Comparison of ENCODE assay signal across 21 cellular contexts in the genomic region with DNA sequence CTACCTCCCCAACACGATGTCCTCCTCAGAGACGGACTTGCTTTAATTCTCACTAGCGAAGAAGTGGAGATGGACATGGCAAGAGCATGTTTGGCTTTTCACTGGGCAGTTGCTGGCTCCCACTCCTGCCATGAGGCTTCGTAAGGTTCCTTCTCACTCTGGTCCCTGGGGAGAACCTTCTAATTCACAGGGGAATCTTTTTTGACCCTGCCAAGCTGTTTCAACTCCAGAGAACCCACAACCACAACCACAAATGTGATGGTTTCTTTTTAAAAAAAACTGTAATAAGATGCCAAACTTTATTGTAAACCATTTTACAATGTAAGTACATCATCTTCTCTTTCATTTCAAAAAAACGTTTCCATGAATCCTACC. TPM values are rescaled to one million over a fixed set of nuclear protein-coding genes. Genes with fewer than 3 reads are reported as not detected.
DNase-seq lines count a peak whose midpoint lies in the region; ATAC-seq, FAIRE-seq and TF ChIP-seq lines count a peak whose summit lies in the region.
"Had no signal": no experiment of that assay in that cellular context is flagged by ENCODE, and none has a peak within 500 bp of the region (broad histone marks: within the 10 kb centered on the region; RNA-seq: fewer than 3 reads in every experiment).

No MANE protein-coding gene starts in this region.

- TF ChIP-seq CTCF in heart right ventricle (IDR thresholded peaks at IDR 0.05), result no peak
- TF ChIP-seq CTCF in bronchial epithelial cell (IDR thresholded peaks at IDR 0.05; ENCODE audit: insufficient read depth, low read length, severe bottlenecking), result no peak
- no peak for TF ChIP-seq CTCF in natural killer cell (IDR thresholded peaks at IDR 0.05)
- no peak for TF ChIP-seq CTCF in uterus (IDR thresholded peaks at IDR 0.05)

- WGBS in heart right ventricle, 2 donors, result 83 to 88% methylated on average over 5 of the region's 5 CpGs

- H3K36me3 ChIP-seq in heart right ventricle (peaks cover 0 to 51% (median 0%) of the 10 kb centered on the region in 9 donors), bronchial epithelial cell (ENCODE audit: control insufficient read depth, insufficient read depth, low read length) (peaks cover 5% of the 10 kb centered on the region), stomach smooth muscle (ENCODE audit: control insufficient read depth in 2 of 2, insufficient read depth in 2 of 2, low read length in 2 of 2) (peaks cover 3 to 21% of the 10 kb centered on the region in 2 donors), uterus (no peaks in the 10 kb centered on the region)

- H3K36me3 Mint-ChIP-seq in natural killer cell, result no peaks in the 10 kb centered on the region

- ATAC-seq in heart right ventricle (no peak), Right ventricle myocardium superior (ENCODE audit: poor library complexity) (no peak), natural killer cell (no peak)
- ATAC-seq: K562 had no signal

- DNase-seq in heart right ventricle, result no peak
- DNase-seq in Right ventricle myocardium superior, result no peak
- no peak for DNase-seq in bronchial epithelial cell (ENCODE audit: low read depth)
- no peak for DNase-seq in natural killer cell
- no peak for DNase-seq in NCI-H446 treated with DMSO at 0.1 percent for 48 hours (lab: John Stamatoyannopoulos, UW)
- DNase-seq in uterus, result no peak
- DNase-seq in activated gamma-delta T cell (lab: John Stamatoyannopoulos, UW), result no peak
- DNase-seq: DND-41, GOT3, NCI-H1417, NCI-H187 treated with DMSO at 0.1 percent for 48 hours, NCI-H345, NCI-H526 treated with DMSO at 0.1 percent for 48 hours, OCI-M1 had no signal

- FAIRE-seq in bronchial epithelial cell (lab: Jason Lieb, UNC), result peak; percentile 76
- FAIRE-seq: A204.1, G401.6, GM12891, K562 had no signal

- H3K4me3 Mint-ChIP-seq in natural killer cell, result peak overlapping the region; percentile 68

- H3K27me3 ChIP-seq in heart right ventricle (no peaks in the 10 kb centered on the region), bronchial epithelial cell (ENCODE audit: control insufficient read depth, insufficient read depth, low read length) (no peaks in the 10 kb centered on the region), stomach smooth muscle (ENCODE audit: control insufficient read depth in 1 of 2, insufficient read depth in 2 of 2, low read length in 2 of 2) (no peaks in the 10 kb centered on the region), uterus (no peaks in the 10 kb centered on the region)

- no peaks in the 10 kb centered on the region for H3K27me3 Mint-ChIP-seq in natural killer cell (ENCODE audit: low read depth in 2 of 2)

- peaks cover 43 to 66% of the 10 kb centered on the region in 2 donors for H3K4me1 Mint-ChIP-seq in natural killer cell

- no peak for TF ChIP-seq POLR2A in uterus (IDR thresholded peaks at IDR 0.05)

- peaks cover 17 to 61% (median 36%) of the 10 kb centered on the region in 9 donors for H3K4me1 ChIP-seq in heart right ventricle
- H3K4me1 ChIP-seq in stomach smooth muscle (ENCODE audit: control insufficient read depth, insufficient read depth, low read length), result peaks cover 28% of the 10 kb centered on the region
- H3K4me1 ChIP-seq in uterus, result no peaks in the 10 kb centered on the region

- H3K9me3 Mint-ChIP-seq in natural killer cell, result no peaks in the 10 kb centered on the region

- H3K9me3 ChIP-seq in heart right ventricle, result no peaks in the 10 kb centered on the region
- no peaks in the 10 kb centered on the region for H3K9me3 ChIP-seq in stomach smooth muscle (ENCODE audit: control insufficient read depth in 2 of 2, low read length in 2 of 2)
- no peaks in the 10 kb centered on the region for H3K9me3 ChIP-seq in uterus

- H3K27ac Mint-ChIP-seq in natural killer cell, result peak overlapping the region; percentile 72 to 74

- H3K9ac ChIP-seq in stomach smooth muscle (ENCODE audit: low read length in 2 of 2), result no peak overlapping the region

- intact Hi-C loops in heart right ventricle (cut with DNase I), result loop anchor here in 1 of 10 donors (5.0 kb wide), 1 partner anchor 236 kb away; no protein-coding TSS in a partner anchor
- intact Hi-C loops in Right ventricle myocardium superior (cut with DNase I), result no loop called here
- intact Hi-C loops in natural killer cell (cut with micrococcal nuclease), result no loop called here
- intact Hi-C loops in uterus (cut with DNase I; ENCODE audit: low total_unique reads), result no loop called here

- H3K27ac ChIP-seq in heart right ventricle (peak overlapping the region in 8 of 10 donors; percentile 44 to 89 (median 73)), stomach smooth muscle (ENCODE audit: low read length) (peak overlapping the region; percentile 70), uterus (peak overlapping the region in 1 of 2 donors; percentile 29)
- H3K27ac ChIP-seq: C4-2B had no signal

- H3K4me3 ChIP-seq in heart right ventricle, result no peak overlapping the region
- H3K4me3 ChIP-seq in bronchial epithelial cell (ENCODE audit: low read depth, low read length), result no peak overlapping the region
- H3K4me3 ChIP-seq in stomach smooth muscle (ENCODE audit: low read length in 2 of 2), result no peak overlapping the region
- H3K4me3 ChIP-seq in uterus, result no peak overlapping the region
- H3K4me3 ChIP-seq: K562 had no signal

RNA-seq across cellular contexts. Expression of a gene that starts 1.6 kb away (rescaled TPM):
- total RNA-seq in heart right ventricle (10 to 100 TPM; 13.0 to 91.1 (median 37.5) TPM), Right ventricle myocardium superior (17.8 TPM), bronchial epithelial cell (not detected in 2 replicates), natural killer cell (1 to 10 TPM; 5.3 to 7.7 (median 6.8) TPM), uterus (10 to 100 TPM in 1 of 4 donors, 1 to 10 TPM in 2, not detected in 1; 1.8 to 35.2 (median 8.7) TPM)
- polyA plus RNA-seq in heart right ventricle, result 100 to 1,000 TPM in 1 of 2 donors, 10 to 100 TPM in 1; 59.6 to 182 TPM

RNA-seq across cellular contexts. Expression of a gene that starts 6.0 kb away (rescaled TPM):
- total RNA-seq in heart right ventricle (1 to 10 TPM; 2.3 to 9.3 (median 4.3) TPM), Right ventricle myocardium superior (1.3 TPM), bronchial epithelial cell (0.26 and 1.8 TPM in 2 replicates), natural killer cell (10 to 100 TPM; 28.2 to 33.0 (median 32.8) TPM), uterus (1 to 10 TPM in 3 of 4 donors, under 1 TPM in 1; 0.26 to 8.7 (median 6.9) TPM)
- 10 to 100 TPM in 1 of 2 donors, 1 to 10 TPM in 1; 1.5 to 17.9 TPM for polyA plus RNA-seq in heart right ventricle

RNA-seq across cellular contexts. Expression of a gene that starts 41.9 kb away (rescaled TPM):
- total RNA-seq in heart right ventricle (under 1 TPM; 0.13 to 0.97 (median 0.41) TPM), Right ventricle myocardium superior (0.35 TPM), bronchial epithelial cell (not detected in 2 replicates), natural killer cell (not detected), uterus (10 to 100 TPM in 1 of 4 donors, 1 to 10 TPM in 2, under 1 TPM in 1; 0.48 to 11.8 (median 5.6) TPM)
- polyA plus RNA-seq in heart right ventricle, result 1 to 10 TPM; 1.0 to 1.3 TPM
- total RNA-seq: RPMI7951 had no signal
- polyA plus RNA-seq: K562 had no signal

RNA-seq across cellular contexts. Expression of a gene that starts 59.1 kb away (rescaled TPM):
- total RNA-seq in heart right ventricle, result not detected
- polyA plus RNA-seq in heart right ventricle, result under 1 TPM in 1 of 2 donors, not detected in 1; 0.13 TPM
- total RNA-seq in Right ventricle myocardium superior, result not detected
- total RNA-seq in bronchial epithelial cell, result not detected in 2 replicates
- under 1 TPM in 1 of 3 donors, not detected in 2; 0.56 TPM for total RNA-seq in natural killer cell
- under 1 TPM in 1 of 4 donors, not detected in 3; 0.18 TPM for total RNA-seq in uterus
- total RNA-seq: RPMI7951 had no signal
- polyA plus RNA-seq: K562 had no signal
